ENCODE assay signal across 10 cellular contexts in the genomic region with DNA sequence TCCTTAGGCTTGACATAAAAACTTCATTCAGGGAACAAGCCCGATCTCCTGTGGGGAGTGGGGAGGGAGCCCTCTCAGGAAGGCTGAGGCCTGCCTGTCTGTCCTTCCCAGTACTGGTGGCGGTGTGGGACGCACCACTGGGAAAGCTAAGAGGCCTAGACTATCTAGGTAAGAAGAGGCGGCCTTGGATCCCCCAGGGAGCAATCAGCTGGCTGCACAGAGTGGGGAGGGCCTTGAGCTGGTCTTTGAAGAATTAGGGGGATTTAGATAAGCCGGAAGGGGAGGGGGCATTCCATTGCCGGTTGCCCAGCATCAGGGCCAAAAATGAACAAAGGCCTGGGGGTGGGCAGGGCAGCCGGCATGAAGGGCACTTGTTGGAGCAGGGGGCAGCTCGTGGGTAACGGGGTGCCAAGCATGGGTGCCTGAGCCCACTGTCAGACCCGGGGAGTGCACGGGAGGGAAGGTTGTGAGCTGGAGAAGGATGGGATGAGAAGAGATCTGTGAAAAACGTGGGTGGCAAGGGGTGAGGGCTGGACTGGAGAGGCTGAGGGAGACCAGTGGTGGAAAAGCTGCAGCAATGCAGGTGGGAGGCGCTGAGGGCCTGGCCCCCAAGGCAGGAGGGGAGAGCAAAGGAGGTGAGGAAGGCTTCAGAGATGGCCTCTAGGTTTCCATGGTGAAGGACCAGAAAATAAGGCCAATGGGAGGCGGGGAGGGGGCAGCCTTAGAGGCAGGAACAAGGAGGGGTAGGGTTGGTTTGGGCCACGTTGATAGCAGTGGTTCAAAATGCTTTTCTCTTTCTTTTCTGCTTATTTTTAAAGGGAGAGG.
DNase-seq lines count a peak whose midpoint lies in the region; ATAC-seq and TF ChIP-seq lines count a peak whose summit lies in the region.
"Had no signal": no experiment of that assay in that cellular context is flagged by ENCODE, and none has a peak within 500 bp of the region (broad histone marks: within the 10 kb centered on the region; RNA-seq: fewer than 3 reads in every experiment).

No MANE protein-coding gene starts in this region.

- no peak for ATAC-seq in HG02981 (IDR thresholded peaks at IDR 0.05; ENCODE audit: unreplicated experiment)
- no peak for ATAC-seq in HG03342 (IDR thresholded peaks at IDR 0.05; ENCODE audit: unreplicated experiment)

- peaks cover 9 to 92% (median 12%) of the 10 kb centered on the region in 10 experiments for H3K4me1 ChIP-seq in BLaER1 treated with 17β-estradiol and CSF1 and Interleukin-3, amounts not matched to agents 10 nM and 100 nM
- H3K4me1 ChIP-seq in neuron (ENCODE audit: insufficient read depth, low read length), result peaks cover 77% of the 10 kb centered on the region

- POLR2A ChIA-PET in RWPE1 (lab: Yijun Ruan, JAX; ENCODE audit: low non-redundant PET), result no interaction called here

- H2AFZ ChIP-seq in neuron (ENCODE audit: low read depth, low read length), result no peak overlapping the region

- peak overlapping the region; percentile 35 to 95 (median 61); a peak in 21 of 22 replicates for H3K4me2 ChIP-seq in BLaER1 treated with 17β-estradiol and CSF1 and Interleukin-3, amounts not matched to agents 10 nM and 100 nM
- H3K4me2 ChIP-seq: KMS-11 had no signal

- H3K9me3 ChIP-seq in BLaER1 treated with 17β-estradiol and CSF1 and Interleukin-3, amounts not matched to agents 10 nM and 100 nM (replicated peaks in 1 of 11), result no peaks in the 10 kb centered on the region
- H3K9me3 ChIP-seq in neuron (ENCODE audit: low read length), result no peaks in the 10 kb centered on the region

- peak overlapping the region in 3 of 11 experiments; percentile 23 to 48 (median 39); a peak in 5 of 22 replicates for H3K27ac ChIP-seq in BLaER1 treated with 17β-estradiol and CSF1 and Interleukin-3, amounts not matched to agents 10 nM and 100 nM
- peak overlapping the region; percentile 100 for H3K27ac ChIP-seq in RWPE1
- H3K27ac ChIP-seq: KMS-11 had no signal

- peaks cover 20 to 79% (median 70%) of the 10 kb centered on the region in 11 experiments for H3K27me3 ChIP-seq in BLaER1 treated with 17β-estradiol and CSF1 and Interleukin-3, amounts not matched to agents 10 nM and 100 nM
- no peaks in the 10 kb centered on the region for H3K27me3 ChIP-seq in neuron (ENCODE audit: insufficient read depth, low read length)

- TF ChIP-seq POLR2A in erythroblast (IDR thresholded peaks at IDR 0.05; ENCODE audit: low read length), result no peak

- no peak for TF ChIP-seq CTCF in RWPE1 (conservative IDR thresholded peaks at IDR 0.05; ENCODE audit: low read depth)

- peaks cover 0 to 100% (median 6%) of the 10 kb centered on the region in 11 experiments; a peak in 13 of 22 replicates for H4K20me1 ChIP-seq in BLaER1 treated with 17β-estradiol and CSF1 and Interleukin-3, amounts not matched to agents 10 nM and 100 nM

- H3K9ac ChIP-seq in BLaER1 treated with 17β-estradiol and CSF1 and Interleukin-3, amounts not matched to agents 10 nM and 100 nM, result peak overlapping the region in 2 of 11 experiments; percentile 67 to 75; a peak in 4 of 22 replicates
- H3K9ac ChIP-seq: KMS-11 had no signal

- CTCF ChIA-PET in RWPE1 (lab: Yijun Ruan, JAX), result interaction anchor here (0.6 kb wide), 2 partner anchors 93 to 353 kb away, joined by 3 read pairs; no protein-coding TSS in a partner anchor

- peak overlapping the region in 2 of 10 experiments; percentile 15 to 31; a peak in 3 of 20 replicates for H3K4me3 ChIP-seq in BLaER1 treated with 17β-estradiol and CSF1 and Interleukin-3, amounts not matched to agents 10 nM and 100 nM
- H3K4me3 ChIP-seq in neuron (ENCODE audit: low read length), result peak overlapping the region; percentile 20

- no peak for DNase-seq in RWPE1 (ENCODE audit: low spot score)
- DNase-seq in erythroblast (lab: John Stamatoyannopoulos, UW), result peak; percentile 80 to 81
- DNase-seq in HCEC 1CT, result no peak
- DNase-seq in activated CD4-positive, CD25-positive, alpha-beta regulatory T cell treated with anti-CD3 and anti-CD28 coated beads, Interleukin-2, amount 50 U/mL, for 72 hours, result no peak
- DNase-seq: activated effector memory CD4-positive, alpha-beta T cell treated with Interleukin-2 at 50 U/mL for 16 hours had no signal

- H3K36me3 ChIP-seq in BLaER1 treated with 17β-estradiol and CSF1 and Interleukin-3, amounts not matched to agents 10 nM and 100 nM, result peaks cover 0 to 11% (median 0%) of the 10 kb centered on the region in 11 experiments; a peak in 1 of 22 replicates
- no peaks in the 10 kb centered on the region for H3K36me3 ChIP-seq in neuron (ENCODE audit: insufficient read depth, low read length)

Comparison
In these comparisons a context has a peak if more than half of its experiments do, and no peak if none do; other contexts are left out.
1. DNase-seq: peak in erythroblast (2 of 2); none in RWPE1 (single experiment), HCEC 1CT (single experiment) and activated CD4-positive, CD25-positive, alpha-beta regulatory T cell treated with anti-CD3 and anti-CD28 coated beads, Interleukin-2, amount 50 U/mL, for 72 hours (single experiment).